ENCODE assay signal across 27 cellular contexts in the genomic region with DNA sequence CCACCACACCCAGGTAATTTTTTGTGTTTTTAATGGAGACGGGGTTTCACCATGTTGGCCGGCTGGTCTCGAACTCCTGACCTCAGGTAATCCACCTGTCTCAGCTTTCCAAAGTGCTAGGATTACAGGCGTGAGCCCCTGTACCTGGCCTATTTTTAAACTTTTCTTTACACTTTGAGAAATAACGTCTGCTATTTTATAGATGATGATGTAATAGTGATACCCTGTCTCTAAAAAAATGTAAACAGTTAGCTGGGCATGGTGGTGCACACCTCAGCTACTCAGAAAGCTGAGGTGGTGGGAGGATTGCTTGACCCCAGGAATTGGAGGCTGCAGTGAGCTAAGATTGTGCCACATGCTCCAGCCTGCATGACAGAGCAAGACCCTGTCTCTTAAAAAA.
"Had no signal": no experiment of that assay in that cellular context is flagged by ENCODE, and none has a peak within 500 bp of the region (broad histone marks: within the 10 kb centered on the region; RNA-seq: fewer than 3 reads in every experiment).

No MANE protein-coding gene starts in this region.

- H3K4me3 ChIP-seq: neural progenitor cell, ovary, psoas muscle, skin epidermis, smooth muscle cell, spleen, stomach, thoracic aorta, thyroid gland, tibial nerve, upper lobe of left lung, vagina had no signal

- H3K9me3 ChIP-seq: ovary, psoas muscle, thyroid gland had no signal

- H2AFZ ChIP-seq: neural progenitor cell, parathyroid adenoma had no signal

- H3K36me3 ChIP-seq: ovary, thoracic aorta, thyroid gland, upper lobe of left lung, vagina had no signal

- H3K27ac ChIP-seq: neural progenitor cell, ovary, parathyroid adenoma, psoas muscle, skin epidermis, spleen, stomach, thoracic aorta, thyroid gland, tibial nerve, upper lobe of left lung, vagina had no signal

- FAIRE-seq: urothelium cell line had no signal

- H3K4me2 ChIP-seq: neural progenitor cell, smooth muscle cell had no signal

- H3K4me1 ChIP-seq: neural progenitor cell, parathyroid adenoma, psoas muscle, stomach, tibial nerve, upper lobe of left lung, vagina had no signal

- H3K27me3 ChIP-seq: neural progenitor cell, ovary, spleen, stomach, thyroid gland, tibial nerve, upper lobe of left lung, vagina had no signal

- DNase-seq: natural killer cell; occipital lobe; ovary; posterior cingulate gyrus; psoas muscle; right cardiac atrium; spleen; stimulated activated CD4-positive, alpha-beta T cell treated with anti-CD3 and anti-CD28 coated beads, Interleukin-12 subunit alpha, Interleukin-12 subunit beta, amount 100 ng/mL, for 4 hours; stimulated activated CD4-positive, alpha-beta T cell treated with anti-CD3 and anti-CD28 coated beads, Interleukin-1b, Interleukin-23, amount 100 ng/mL, for 48 hours; stimulated activated CD4-positive, alpha-beta T cell treated with anti-CD3 and anti-CD28 coated beads, Interleukin-4, amount 100 ng/mL, for 1 hour; stimulated activated CD4-positive, alpha-beta T cell treated with anti-CD3 and anti-CD28 coated beads, Interleukin-4, amount 100 ng/mL, for 4 hours; stimulated activated CD8-positive, alpha-beta memory T cell treated with anti-CD3 and anti-CD28 coated beads, Interleukin-4, amount 100 ng/mL, for 48 hours; stimulated activated naive CD4-positive, alpha-beta T cell treated with Interleukin-2 at 50 U/mL for 16 hours; stomach; thyroid gland; trophoblast cell; upper lobe of left lung had no signal

- H3K9ac ChIP-seq: neural progenitor cell, parathyroid adenoma had no signal

- ATAC-seq: natural killer cell; psoas muscle; right cardiac atrium; sciatic nerve; stimulated activated memory B cell treated with anti-CD40 and anti-IgM and Interleukin-4, amounts not matched to agents 10 μg/mL and 1 μg/mL and 100 μg/mL, for 72 hours had no signal

- H3K79me2 ChIP-seq: parathyroid adenoma had no signal
